Comparison of ENCODE assay signal across 1 cellular context in the genomic region with DNA sequence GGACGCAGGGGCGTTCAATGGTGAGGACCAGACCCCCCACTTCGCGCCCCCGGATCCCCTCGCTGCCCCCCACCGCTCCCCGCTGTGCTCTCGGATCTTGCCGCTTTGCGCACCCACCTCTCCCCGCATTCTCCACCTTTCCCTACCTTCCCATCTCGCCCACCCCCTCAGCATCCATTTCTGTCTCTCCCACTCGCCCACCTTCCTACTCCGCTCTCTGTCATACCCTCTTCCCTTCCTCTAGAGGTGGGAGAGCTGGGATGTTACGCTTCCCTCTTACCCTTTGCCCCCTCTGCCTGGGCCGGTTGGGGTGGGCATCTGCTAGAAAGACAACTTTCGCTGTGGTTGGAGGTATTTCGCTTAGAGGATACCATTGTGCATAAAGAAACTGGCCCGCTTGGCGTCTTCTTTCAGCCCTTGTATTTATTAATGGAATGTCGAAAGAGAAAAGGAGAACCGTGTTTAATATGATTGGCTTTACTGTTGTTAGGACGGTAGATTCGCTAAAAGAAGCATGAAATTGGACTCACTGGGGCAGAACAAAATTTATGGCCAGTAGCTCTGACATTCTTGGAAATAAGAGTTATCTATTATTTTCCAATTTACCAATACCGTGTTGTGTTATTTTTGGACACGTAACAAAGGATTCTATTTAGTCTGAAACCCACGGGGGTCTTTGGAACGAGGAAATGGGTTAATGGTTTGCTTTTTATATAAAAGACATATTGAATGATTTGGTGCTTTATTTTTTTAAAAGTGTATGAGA.
A peak's percentile ranks its signal among the peaks of the same experiment; 100 is the strongest.
TF ChIP-seq lines count a peak whose summit lies in the region.

No MANE protein-coding gene starts in this region.

TF ChIP-seq in K562, 482 proteins besides CTCF, POLR2A, EP300 and RAD21 (continued from another document):
- TF ChIP-seq, protein P1, sequence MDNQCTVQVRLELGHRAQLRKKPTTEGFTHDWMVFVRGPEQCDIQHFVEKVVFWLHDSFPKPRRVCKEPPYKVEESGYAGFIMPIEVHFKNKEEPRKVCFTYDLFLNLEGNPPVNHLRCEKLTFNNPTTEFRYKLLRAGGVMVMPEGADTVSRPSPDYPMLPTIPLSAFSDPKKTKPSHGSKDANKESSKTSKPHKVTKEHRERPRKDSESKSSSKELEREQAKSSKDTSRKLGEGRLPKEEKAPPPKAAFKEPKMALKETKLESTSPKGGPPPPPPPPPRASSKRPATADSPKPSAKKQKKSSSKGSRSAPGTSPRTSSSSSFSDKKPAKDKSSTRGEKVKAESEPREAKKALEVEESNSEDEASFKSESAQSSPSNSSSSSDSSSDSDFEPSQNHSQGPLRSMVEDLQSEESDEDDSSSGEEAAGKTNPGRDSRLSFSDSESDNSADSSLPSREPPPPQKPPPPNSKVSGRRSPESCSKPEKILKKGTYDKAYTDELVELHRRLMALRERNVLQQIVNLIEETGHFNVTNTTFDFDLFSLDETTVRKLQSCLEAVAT (IDR thresholded peaks at IDR 0.05): peak; percentile 75 to 92; a peak in 3 of 4 replicates
- no peak for TF ChIP-seq CEBPG (CRISPR knock-in tag; IDR thresholded peaks at IDR 0.05)
- TF ChIP-seq CEBPG (tag; conservative IDR thresholded peaks at IDR 0.05 in 1 of 2, IDR thresholded peaks at IDR 0.05 in 1 of 2): no peak
- TF ChIP-seq, protein P2, sequence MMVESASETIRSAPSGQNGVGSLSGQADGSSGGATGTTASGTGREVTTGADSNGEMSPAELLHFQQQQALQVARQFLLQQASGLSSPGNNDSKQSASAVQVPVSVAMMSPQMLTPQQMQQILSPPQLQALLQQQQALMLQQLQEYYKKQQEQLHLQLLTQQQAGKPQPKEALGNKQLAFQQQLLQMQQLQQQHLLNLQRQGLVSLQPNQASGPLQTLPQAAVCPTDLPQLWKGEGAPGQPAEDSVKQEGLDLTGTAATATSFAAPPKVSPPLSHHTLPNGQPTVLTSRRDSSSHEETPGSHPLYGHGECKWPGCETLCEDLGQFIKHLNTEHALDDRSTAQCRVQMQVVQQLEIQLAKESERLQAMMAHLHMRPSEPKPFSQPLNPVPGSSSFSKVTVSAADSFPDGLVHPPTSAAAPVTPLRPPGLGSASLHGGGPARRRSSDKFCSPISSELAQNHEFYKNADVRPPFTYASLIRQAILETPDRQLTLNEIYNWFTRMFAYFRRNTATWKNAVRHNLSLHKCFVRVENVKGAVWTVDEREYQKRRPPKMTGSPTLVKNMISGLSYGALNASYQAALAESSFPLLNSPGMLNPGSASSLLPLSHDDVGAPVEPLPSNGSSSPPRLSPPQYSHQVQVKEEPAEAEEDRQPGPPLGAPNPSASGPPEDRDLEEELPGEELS (CRISPR knock-in tag; IDR thresholded peaks at IDR 0.05; ENCODE audit: borderline replicate concordance): 0 out of 2 replicates have a peak, but pooled peaks have one; percentile 65
- TF ChIP-seq, protein P3, sequence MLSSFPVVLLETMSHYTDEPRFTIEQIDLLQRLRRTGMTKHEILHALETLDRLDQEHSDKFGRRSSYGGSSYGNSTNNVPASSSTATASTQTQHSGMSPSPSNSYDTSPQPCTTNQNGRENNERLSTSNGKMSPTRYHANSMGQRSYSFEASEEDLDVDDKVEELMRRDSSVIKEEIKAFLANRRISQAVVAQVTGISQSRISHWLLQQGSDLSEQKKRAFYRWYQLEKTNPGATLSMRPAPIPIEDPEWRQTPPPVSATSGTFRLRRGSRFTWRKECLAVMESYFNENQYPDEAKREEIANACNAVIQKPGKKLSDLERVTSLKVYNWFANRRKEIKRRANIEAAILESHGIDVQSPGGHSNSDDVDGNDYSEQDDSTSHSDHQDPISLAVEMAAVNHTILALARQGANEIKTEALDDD (IDR thresholded peaks at IDR 0.05): no peak
- no peak for TF ChIP-seq ZNF140 (CRISPR knock-in tag; IDR thresholded peaks at IDR 0.05)
- TF ChIP-seq DPF2 (IDR thresholded peaks at IDR 0.05): 0 out of 2 replicates have a peak, but pooled peaks have one; percentile 23
- TF ChIP-seq ARHGAP35 (IDR thresholded peaks at IDR 0.05; ENCODE audit: partially characterized antibody): peak; percentile 66
- TF ChIP-seq HDAC1 (IDR thresholded peaks at IDR 0.05): peak in 1 of 2 experiments; percentile 81; a peak in 1 of 4 replicates
- no peak for TF ChIP-seq MTF1 (CRISPR knock-in tag; IDR thresholded peaks at IDR 0.05; ENCODE audit: borderline replicate concordance)
- peak; percentile 70; the same call in 1 of the 2 replicates for TF ChIP-seq EGR1 (conservative IDR thresholded peaks at IDR 0.05)
- TF ChIP-seq, protein P4, sequence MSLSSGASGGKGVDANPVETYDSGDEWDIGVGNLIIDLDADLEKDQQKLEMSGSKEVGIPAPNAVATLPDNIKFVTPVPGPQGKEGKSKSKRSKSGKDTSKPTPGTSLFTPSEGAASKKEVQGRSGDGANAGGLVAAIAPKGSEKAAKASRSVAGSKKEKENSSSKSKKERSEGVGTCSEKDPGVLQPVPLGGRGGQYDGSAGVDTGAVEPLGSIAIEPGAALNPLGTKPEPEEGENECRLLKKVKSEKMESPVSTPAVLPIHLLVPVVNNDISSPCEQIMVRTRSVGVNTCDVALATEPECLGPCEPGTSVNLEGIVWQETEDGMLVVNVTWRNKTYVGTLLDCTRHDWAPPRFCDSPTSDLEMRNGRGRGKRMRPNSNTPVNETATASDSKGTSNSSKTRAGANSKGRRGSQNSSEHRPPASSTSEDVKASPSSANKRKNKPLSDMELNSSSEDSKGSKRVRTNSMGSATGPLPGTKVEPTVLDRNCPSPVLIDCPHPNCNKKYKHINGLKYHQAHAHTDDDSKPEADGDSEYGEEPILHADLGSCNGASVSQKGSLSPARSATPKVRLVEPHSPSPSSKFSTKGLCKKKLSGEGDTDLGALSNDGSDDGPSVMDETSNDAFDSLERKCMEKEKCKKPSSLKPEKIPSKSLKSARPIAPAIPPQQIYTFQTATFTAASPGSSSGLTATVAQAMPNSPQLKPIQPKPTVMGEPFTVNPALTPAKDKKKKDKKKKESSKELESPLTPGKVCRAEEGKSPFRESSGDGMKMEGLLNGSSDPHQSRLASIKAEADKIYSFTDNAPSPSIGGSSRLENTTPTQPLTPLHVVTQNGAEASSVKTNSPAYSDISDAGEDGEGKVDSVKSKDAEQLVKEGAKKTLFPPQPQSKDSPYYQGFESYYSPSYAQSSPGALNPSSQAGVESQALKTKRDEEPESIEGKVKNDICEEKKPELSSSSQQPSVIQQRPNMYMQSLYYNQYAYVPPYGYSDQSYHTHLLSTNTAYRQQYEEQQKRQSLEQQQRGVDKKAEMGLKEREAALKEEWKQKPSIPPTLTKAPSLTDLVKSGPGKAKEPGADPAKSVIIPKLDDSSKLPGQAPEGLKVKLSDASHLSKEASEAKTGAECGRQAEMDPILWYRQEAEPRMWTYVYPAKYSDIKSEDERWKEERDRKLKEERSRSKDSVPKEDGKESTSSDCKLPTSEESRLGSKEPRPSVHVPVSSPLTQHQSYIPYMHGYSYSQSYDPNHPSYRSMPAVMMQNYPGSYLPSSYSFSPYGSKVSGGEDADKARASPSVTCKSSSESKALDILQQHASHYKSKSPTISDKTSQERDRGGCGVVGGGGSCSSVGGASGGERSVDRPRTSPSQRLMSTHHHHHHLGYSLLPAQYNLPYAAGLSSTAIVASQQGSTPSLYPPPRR (CRISPR knock-in tag; IDR thresholded peaks at IDR 0.05; ENCODE audit: borderline replicate concordance): no peak
- TF ChIP-seq, protein P5, sequence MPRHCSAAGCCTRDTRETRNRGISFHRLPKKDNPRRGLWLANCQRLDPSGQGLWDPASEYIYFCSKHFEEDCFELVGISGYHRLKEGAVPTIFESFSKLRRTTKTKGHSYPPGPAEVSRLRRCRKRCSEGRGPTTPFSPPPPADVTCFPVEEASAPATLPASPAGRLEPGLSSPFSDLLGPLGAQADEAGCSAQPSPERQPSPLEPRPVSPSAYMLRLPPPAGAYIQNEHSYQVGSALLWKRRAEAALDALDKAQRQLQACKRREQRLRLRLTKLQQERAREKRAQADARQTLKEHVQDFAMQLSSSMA (CRISPR knock-in tag; IDR thresholded peaks at IDR 0.05): no peak
- peak; percentile 30; the same call in 1 of the 2 replicates for TF ChIP-seq ZEB2 (IDR thresholded peaks at IDR 0.05)
